In the genomic region with DNA sequence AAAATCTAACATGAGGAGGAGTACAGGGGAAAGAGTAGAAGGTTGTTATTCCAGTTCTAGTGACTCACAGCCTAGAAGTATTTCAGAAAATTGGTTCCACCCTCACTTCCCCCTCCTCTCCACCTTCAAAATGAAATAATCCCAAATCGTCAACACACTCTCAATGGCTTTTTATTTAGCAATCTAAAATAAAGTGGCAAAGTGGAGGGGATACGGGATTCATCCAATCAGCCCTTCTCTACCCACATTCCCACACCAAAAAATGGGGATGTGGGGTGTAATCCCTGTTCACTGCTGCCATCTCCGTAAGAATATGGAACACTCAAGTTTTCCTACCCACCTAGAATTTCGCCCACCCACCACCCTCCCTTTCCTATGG, we compare ENCODE assay signal across 8 cellular contexts. TPM values are rescaled to one million over a fixed set of nuclear protein-coding genes. Genes with fewer than 3 reads are reported as not detected.
A peak's percentile ranks its signal among the peaks of the same experiment; 100 is the strongest.
DNase-seq lines count a peak whose midpoint lies in the region; ATAC-seq and TF ChIP-seq lines count a peak whose summit lies in the region.

No MANE protein-coding gene starts in this region.

- peak overlapping the region; percentile 74 to 91 for H3K4me3 ChIP-seq in gastroesophageal sphincter

- POLR2A ChIA-PET in activated CD4-positive, alpha-beta memory T cell treated with anti-CD3 and anti-CD28 coated beads for 36 hours (lab: Charles Lee) = no interaction called here

- H3K36me3 ChIP-seq in gastroesophageal sphincter = no peaks in the 10 kb centered on the region

- no peaks in the 10 kb centered on the region for H3K36me3 Mint-ChIP-seq in activated CD4-positive, alpha-beta memory T cell treated with anti-CD3 and anti-CD28 coated beads for 36 hours
- H3K36me3 Mint-ChIP-seq in progenitor cell of endocrine pancreas (ENCODE audit: insufficient read depth) = no peaks in the 10 kb centered on the region

- intact Hi-C loops in activated CD4-positive, alpha-beta memory T cell treated with anti-CD3 and anti-CD28 coated beads for 36 hours (cut with micrococcal nuclease) = loop anchor here (5.0 kb wide), 1 partner anchor 85 kb away; no protein-coding TSS in a partner anchor

- H3K27me3 ChIP-seq in gastroesophageal sphincter = no peaks in the 10 kb centered on the region

- no peak for TF ChIP-seq EP300 in gastroesophageal sphincter (IDR thresholded peaks at IDR 0.05)

- CTCF ChIA-PET in activated CD4-positive, alpha-beta memory T cell treated with anti-CD3 and anti-CD28 coated beads for 36 hours (lab: Charles Lee) = interaction anchor here (1.1 kb wide), 1 partner anchor 88 kb away, joined by 3 read pairs; no protein-coding TSS in a partner anchor

- H3K27ac ChIP-seq in gastroesophageal sphincter = peak overlapping the region; percentile 82 to 98 (median 97)

- WGBS in gastroesophageal sphincter (ENCODE audit: low coverage in 1 of 2), 2 donors = 0 to 1% methylated on average over 2 to 4 of the region's 4 CpGs

- H3K4me1 ChIP-seq in gastroesophageal sphincter = peaks cover 12 to 57% (median 17%) of the 10 kb centered on the region in 3 donors

- peaks cover 31% of the 10 kb centered on the region for H3K27me3 Mint-ChIP-seq in activated CD4-positive, alpha-beta memory T cell treated with anti-CD3 and anti-CD28 coated beads for 36 hours
- peaks cover 17% of the 10 kb centered on the region for H3K27me3 Mint-ChIP-seq in progenitor cell of endocrine pancreas

- in situ Hi-C loops in ACHN (cut with HindIII; ENCODE audit: low pct_ligation_motif_present, low pct_unique_long_range_greater_than_20kb, low sequenced_read_pairs) = no loop called here

- peak; percentile 50 for DNase-seq in ACHN
- peak; percentile 16 for DNase-seq in H4 (ENCODE audit: low spot score)
- no peak for DNase-seq in activated CD4-positive, alpha-beta memory T cell treated with anti-CD3 and anti-CD28 coated beads for 36 hours
- DNase-seq in progenitor cell of endocrine pancreas (ENCODE audit: low spot score, unreplicated experiment) = no peak

- ATAC-seq in gastroesophageal sphincter (no peak), HG03378 (IDR thresholded peaks at IDR 0.05; ENCODE audit: unreplicated experiment) (no peak), HG03521 (IDR thresholded peaks at IDR 0.05; ENCODE audit: unreplicated experiment) (no peak), GM19023 (IDR thresholded peaks at IDR 0.05; ENCODE audit: unreplicated experiment) (no peak)

- TF ChIP-seq POLR2A in gastroesophageal sphincter (IDR thresholded peaks at IDR 0.05) = no peak

- peak overlapping the region; percentile 77 for H3K4me3 Mint-ChIP-seq in activated CD4-positive, alpha-beta memory T cell treated with anti-CD3 and anti-CD28 coated beads for 36 hours
- peak overlapping the region; percentile 92 for H3K4me3 Mint-ChIP-seq in progenitor cell of endocrine pancreas (ENCODE audit: low read depth)

- H3K27ac Mint-ChIP-seq in activated CD4-positive, alpha-beta memory T cell treated with anti-CD3 and anti-CD28 coated beads for 36 hours = peak overlapping the region; percentile 51
- H3K27ac Mint-ChIP-seq in progenitor cell of endocrine pancreas = peak overlapping the region; percentile 98

- H3K4me1 Mint-ChIP-seq in activated CD4-positive, alpha-beta memory T cell treated with anti-CD3 and anti-CD28 coated beads for 36 hours (ENCODE audit: low read depth) = peaks cover 28% of the 10 kb centered on the region
- peaks cover 27% of the 10 kb centered on the region for H3K4me1 Mint-ChIP-seq in progenitor cell of endocrine pancreas (ENCODE audit: low read depth)

- no peaks in the 10 kb centered on the region for H3K9me3 Mint-ChIP-seq in activated CD4-positive, alpha-beta memory T cell treated with anti-CD3 and anti-CD28 coated beads for 36 hours
- no peaks in the 10 kb centered on the region for H3K9me3 Mint-ChIP-seq in progenitor cell of endocrine pancreas (ENCODE audit: low read depth)

- H3K9me3 ChIP-seq in gastroesophageal sphincter = no peaks in the 10 kb centered on the region

- TF ChIP-seq CTCF in gastroesophageal sphincter (IDR thresholded peaks at IDR 0.05) = no peak
- TF ChIP-seq CTCF in progenitor cell of endocrine pancreas (IDR thresholded peaks at IDR 0.05; ENCODE audit: unreplicated experiment) = no peak

RNA-seq across cellular contexts. Expression of gene NCKAP1, which starts 1.0 kb away (rescaled TPM):
- 103 and 110 TPM in 2 replicates for total RNA-seq in H4 (2014; rRNA removed; shearing (Covaris generic))
- total RNA-seq in activated CD4-positive, alpha-beta memory T cell treated with anti-CD3 and anti-CD28 coated beads for 36 hours = 10 to 100 TPM; 18.8 to 21.7 TPM
- total RNA-seq in gastroesophageal sphincter = 100 to 1,000 TPM; 185 to 345 (median 292) TPM
- 108 and 111 TPM in 2 replicates for total RNA-seq in progenitor cell of endocrine pancreas

RNA-seq across cellular contexts. Expression of gene DUSP19, which starts 41.3 kb away (rescaled TPM):
- 1.7 and 3.3 TPM in 2 replicates for total RNA-seq in H4 (2014; rRNA removed; shearing (Covaris generic))
- 1 to 10 TPM; 2.1 to 2.7 TPM for total RNA-seq in activated CD4-positive, alpha-beta memory T cell treated with anti-CD3 and anti-CD28 coated beads for 36 hours
- total RNA-seq in gastroesophageal sphincter (10 to 100 TPM in 2 of 4 donors, 1 to 10 TPM in 2; 3.9 to 16.7 (median 8.6) TPM), progenitor cell of endocrine pancreas (1.9 and 2.2 TPM in 2 replicates)

Comparison
In these comparisons a context has a peak if more than half of its experiments do, and no peak if none do; other contexts are left out.
1. DNase-seq: peak in ACHN (single experiment) and H4 (single experiment); none in activated CD4-positive, alpha-beta memory T cell treated with anti-CD3 and anti-CD28 coated beads for 36 hours (single experiment) and progenitor cell of endocrine pancreas (single experiment).